ENCODE assay signal across 18 cellular contexts in the genomic region with DNA sequence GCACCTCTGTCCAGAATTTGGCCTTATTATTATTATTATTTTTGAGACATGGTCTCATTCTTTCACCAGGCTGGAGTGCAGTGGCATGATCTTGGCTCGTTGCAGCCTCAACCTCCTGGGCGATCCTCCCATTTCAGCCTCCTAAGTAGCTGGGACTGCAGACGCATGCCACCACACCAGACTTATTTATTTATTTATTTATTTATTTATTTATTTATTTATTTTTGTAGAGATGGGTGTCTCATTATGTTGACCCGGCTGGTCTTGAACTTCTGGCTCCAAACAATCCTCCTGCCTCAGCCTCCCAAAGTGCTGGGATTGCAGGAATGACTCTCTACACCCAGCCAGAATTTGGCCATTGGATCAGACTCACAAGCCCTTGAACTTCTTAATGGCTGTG. TPM values are rescaled to one million over a fixed set of nuclear protein-coding genes. Genes with fewer than 3 reads are reported as not detected.
A peak's percentile ranks its signal among the peaks of the same experiment; 100 is the strongest.
DNase-seq lines count a peak whose midpoint lies in the region; ATAC-seq and TF ChIP-seq lines count a peak whose summit lies in the region.
"Had no signal": no experiment of that assay in that cellular context is flagged by ENCODE, and none has a peak within 500 bp of the region (broad histone marks: within the 10 kb centered on the region; RNA-seq: fewer than 3 reads in every experiment).

No MANE protein-coding gene starts in this region.

- H2AFZ ChIP-seq in OCI-LY1 (ENCODE audit: low read length), result no peak overlapping the region

- no peak for DNase-seq in activated B cell treated with CpG ODN at 0.5 μM for 24 hours
- no peak for DNase-seq in naive B cell
- no peak for DNase-seq in NCI-H524 treated with DMSO at 0.1 percent for 48 hours (lab: John Stamatoyannopoulos, UW)
- DNase-seq in foreskin fibroblast, result no peak
- no peak for DNase-seq in NCI-H345 treated with DMSO at 0.1 percent for 48 hours (lab: John Stamatoyannopoulos, UW; ENCODE audit: unreplicated experiment)
- DNase-seq: AML-193; C1 segment of cervical spinal cord; Caco-2; CD4-positive, CD25-positive, alpha-beta regulatory T cell; GDM1; H9; KG1 had no signal

- TF ChIP-seq CTCF in OCI-LY1 (IDR thresholded peaks at IDR 0.05; ENCODE audit: low read length) (no peak), activated B cell treated with CpG ODN at 0.5 μM for 24 hours (IDR thresholded peaks at IDR 0.05) (no peak), foreskin fibroblast (IDR thresholded peaks at IDR 0.05; ENCODE audit: low read depth, low read length) (no peak)

- H3K9me3 ChIP-seq in BLaER1 treated with 17β-estradiol and CSF1 and Interleukin-3, amounts not matched to agents 10 nM and 100 nM (replicated peaks in 1 of 11), result peaks cover 0 to 8% (median 0%) of the 10 kb centered on the region in 11 experiments; a peak in 5 of 22 replicates
- no peaks in the 10 kb centered on the region for H3K9me3 ChIP-seq in OCI-LY1 (ENCODE audit: low read length)
- H3K9me3 ChIP-seq: Caco-2 had no signal

- H3K4me1 ChIP-seq in BLaER1 treated with 17β-estradiol and CSF1 and Interleukin-3, amounts not matched to agents 10 nM and 100 nM, result peaks cover 57 to 90% (median 78%) of the 10 kb centered on the region in 10 experiments
- H3K4me1 ChIP-seq in OCI-LY1 (ENCODE audit: insufficient read depth, low read length, severe bottlenecking), result peaks cover 92% of the 10 kb centered on the region

- POLR2A ChIA-PET in activated B cell treated with CpG ODN at 0.5 μM for 24 hours (lab: Charles Lee), result interaction anchor here (0.6 to 12.1 kb wide), 4 partner anchors 9 to 26 kb away, joined by 3 to 72 read pairs (median 16); no protein-coding TSS in a partner anchor

- H3K4me2 ChIP-seq in BLaER1 treated with 17β-estradiol and CSF1 and Interleukin-3, amounts not matched to agents 10 nM and 100 nM, result peak overlapping the region in 6 of 11 experiments; percentile 13 to 98 (median 88); a peak in 7 of 22 replicates
- H3K4me2 ChIP-seq in OCI-LY1 (ENCODE audit: low read length), result peak overlapping the region; percentile 58; the same call in 1 of the 2 replicates

- CTCF ChIA-PET in activated B cell treated with CpG ODN at 0.5 μM for 24 hours (lab: Charles Lee), result interaction anchor here (0.9 to 4.3 kb wide), 3 partner anchors 11 to 35 kb away, joined by 3 to 37 read pairs (median 21); no protein-coding TSS in a partner anchor

- peak overlapping the region; percentile 98 for H3K27ac Mint-ChIP-seq in activated B cell treated with CpG ODN at 0.5 μM for 24 hours
- H3K27ac Mint-ChIP-seq in naive B cell, result peak overlapping the region in 3 of 6 donors; percentile 91 to 99 (median 97)
- H3K27ac Mint-ChIP-seq: CD4-positive, CD25-positive, alpha-beta regulatory T cell; H9 had no signal

- H4K20me1 ChIP-seq in BLaER1 treated with 17β-estradiol and CSF1 and Interleukin-3, amounts not matched to agents 10 nM and 100 nM, result peaks cover 0 to 66% (median 0%) of the 10 kb centered on the region in 11 experiments; a peak in 2 of 22 replicates
- H4K20me1 ChIP-seq in OCI-LY1 (ENCODE audit: insufficient read depth, low read length), result no peaks in the 10 kb centered on the region

- peaks cover 0 to 70% (median 8%) of the 10 kb centered on the region in 11 experiments; a peak in 11 of 22 replicates for H3K36me3 ChIP-seq in BLaER1 treated with 17β-estradiol and CSF1 and Interleukin-3, amounts not matched to agents 10 nM and 100 nM
- peaks cover 71% of the 10 kb centered on the region for H3K36me3 ChIP-seq in OCI-LY1 (ENCODE audit: insufficient read depth, low read length)

- H3K27ac ChIP-seq in BLaER1 treated with 17β-estradiol and CSF1 and Interleukin-3, amounts not matched to agents 10 nM and 100 nM, result no peak overlapping the region
- no peak overlapping the region for H3K27ac ChIP-seq in OCI-LY1 (ENCODE audit: low read depth, low read length, poor library complexity, severe bottlenecking)

- H3K4me1 Mint-ChIP-seq in activated B cell treated with CpG ODN at 0.5 μM for 24 hours (peaks cover 95% of the 10 kb centered on the region), naive B cell (peaks cover 82 to 96% (median 82%) of the 10 kb centered on the region in 3 donors)
- H3K4me1 Mint-ChIP-seq: CD4-positive, CD25-positive, alpha-beta regulatory T cell had no signal

- H3K79me2 ChIP-seq in OCI-LY1 (ENCODE audit: insufficient read depth, low read length), result peaks cover 95% of the 10 kb centered on the region

- intact Hi-C loops in activated B cell treated with CpG ODN at 0.5 μM for 24 hours (cut with micrococcal nuclease), result no loop called here

- no peak overlapping the region for H3K9ac ChIP-seq in BLaER1 treated with 17β-estradiol and CSF1 and Interleukin-3, amounts not matched to agents 10 nM and 100 nM
- no peak overlapping the region for H3K9ac ChIP-seq in OCI-LY1 (ENCODE audit: low read length)

- no peaks in the 10 kb centered on the region for H3K27me3 ChIP-seq in BLaER1 treated with 17β-estradiol and CSF1 and Interleukin-3, amounts not matched to agents 10 nM and 100 nM
- no peaks in the 10 kb centered on the region for H3K27me3 ChIP-seq in OCI-LY1 (ENCODE audit: insufficient read depth, low read length)

- H3K9me2 ChIP-seq in OCI-LY1 (ENCODE audit: low read depth, low read length), result no peaks in the 10 kb centered on the region

- 0 out of 2 replicates have a peak, but pooled peaks cover 3% of the 10 kb centered on the region for H3F3A ChIP-seq in OCI-LY1 (ENCODE audit: insufficient read depth, low read length)

- ATAC-seq in activated B cell treated with CpG ODN at 0.5 μM for 24 hours (ENCODE audit: low read depth) (no peak), naive B cell (ENCODE audit: low read depth in 2 of 2) (no peak), GM18520 (IDR thresholded peaks at IDR 0.05; ENCODE audit: unreplicated experiment) (no peak)

- peaks cover 86% of the 10 kb centered on the region for H3K36me3 Mint-ChIP-seq in activated B cell treated with CpG ODN at 0.5 μM for 24 hours (ENCODE audit: low read depth)
- peaks cover 40 to 49% of the 10 kb centered on the region in 2 donors for H3K36me3 Mint-ChIP-seq in naive B cell
- H3K36me3 Mint-ChIP-seq: CD4-positive, CD25-positive, alpha-beta regulatory T cell had no signal

- H3K27me3 Mint-ChIP-seq in activated B cell treated with CpG ODN at 0.5 μM for 24 hours, result no peaks in the 10 kb centered on the region
- H3K27me3 Mint-ChIP-seq in naive B cell, result no peaks in the 10 kb centered on the region

- H3K4me3 ChIP-seq in BLaER1 treated with 17β-estradiol and CSF1 and Interleukin-3, amounts not matched to agents 10 nM and 100 nM, result no peak overlapping the region
- H3K4me3 ChIP-seq in OCI-LY1 (ENCODE audit: low read depth, low read length, poor library complexity, severe bottlenecking), result no peak overlapping the region
- H3K4me3 ChIP-seq in foreskin fibroblast (ENCODE audit: low read depth in 1 of 2, low read length in 2 of 2), result no peak overlapping the region

- H3K4me3 Mint-ChIP-seq in activated B cell treated with CpG ODN at 0.5 μM for 24 hours (no peak overlapping the region), naive B cell (peak overlapping the region in 6 of 8 donors; percentile 35 to 100 (median 94))
- H3K4me3 Mint-ChIP-seq: CD4-positive, CD25-positive, alpha-beta regulatory T cell; H9 had no signal

- no peaks in the 10 kb centered on the region for H3K9me3 Mint-ChIP-seq in activated B cell treated with CpG ODN at 0.5 μM for 24 hours
- H3K9me3 Mint-ChIP-seq in naive B cell, result no peaks in the 10 kb centered on the region
- H3K9me3 Mint-ChIP-seq: H9 had no signal

RNA-seq across cellular contexts. Expression of gene BLNK, which starts 6.4 kb away (rescaled TPM):
- total RNA-seq in activated B cell treated with CpG ODN at 0.5 μM for 24 hours, result 238 and 267 TPM in 2 replicates
- polyA plus RNA-seq in naive B cell (ENCODE audit: low read depth in 6 of 6), result 100 to 1,000 TPM; 152 to 280 (median 196) TPM
- total RNA-seq: Daoy, H1, H9 had no signal
- polyA plus RNA-seq: H1 had no signal

RNA-seq across cellular contexts. Expression of gene DNTT, which starts 39.3 kb away (rescaled TPM):
- 0.11 TPM in 1 of 2 replicates, not detected in the other for total RNA-seq in activated B cell treated with CpG ODN at 0.5 μM for 24 hours
- under 1 TPM in 1 of 6 donors, not detected in 5; 0.21 TPM for polyA plus RNA-seq in naive B cell (ENCODE audit: low read depth in 6 of 6)
- total RNA-seq: Caco-2; CD4-positive, CD25-positive, alpha-beta regulatory T cell; Daoy; H1; H9; HT-29 had no signal
- polyA plus RNA-seq: H1 had no signal
